Comparison of ENCODE assay signal across 18 cellular contexts in genomic region chr4:23297327-23297726, GRCh38.
DNase-seq lines count a peak whose midpoint lies in the region; ATAC-seq and TF ChIP-seq lines count a peak whose summit lies in the region.
"Had no signal": no experiment of that assay in that cellular context is flagged by ENCODE, and none has a peak within 500 bp of the region (broad histone marks: within the 10 kb centered on the region; RNA-seq: fewer than 3 reads in every experiment).

No MANE protein-coding gene starts in this region.

- H3K27me3 ChIP-seq in DND-41 (ENCODE audit: insufficient read depth, low read length, poor library complexity) (no peaks in the 10 kb centered on the region), WERI-Rb-1 (ENCODE audit: insufficient read depth, low read depth, severe bottlenecking) (no peaks in the 10 kb centered on the region)
- H3K27me3 ChIP-seq: BLaER1, SJSA1 had no signal

- no peaks in the 10 kb centered on the region for H3K36me3 ChIP-seq in DND-41 (ENCODE audit: insufficient read depth, low read length)
- no peaks in the 10 kb centered on the region for H3K36me3 ChIP-seq in WERI-Rb-1
- H3K36me3 ChIP-seq: BLaER1, SJSA1 had no signal

- intact Hi-C loops in posterior cingulate gyrus (cut with DNase I) = no loop called here

- H3K9ac ChIP-seq in DND-41 (ENCODE audit: low read depth, low read length) = no peak overlapping the region
- H3K9ac ChIP-seq: BLaER1 had no signal

- H3K4me2 ChIP-seq in DND-41 (ENCODE audit: insufficient read depth, low read length) = no peak overlapping the region
- H3K4me2 ChIP-seq: BLaER1, PC-9 had no signal

- no peak for ATAC-seq in DND-41 (ENCODE audit: insufficient read depth, low read depth)
- ATAC-seq: CD8-positive, alpha-beta T cell had no signal

- peak; percentile 4 for TF ChIP-seq CTCF in DND-41 (IDR thresholded peaks at IDR 0.05; ENCODE audit: borderline replicate concordance, extremely low read depth, low read length, poor library complexity, severe bottlenecking)
- TF ChIP-seq CTCF in LNCaP clone FGC (IDR thresholded peaks at IDR 0.05; ENCODE audit: control insufficient read depth, extremely low read depth, insufficient read depth) = 0 out of 2 replicates have a peak, but pooled peaks have one; percentile 16
- no peak for TF ChIP-seq CTCF in WERI-Rb-1 (IDR thresholded peaks at IDR 0.05; ENCODE audit: low read depth, low read length)

- H3K4me3 ChIP-seq in DND-41 (ENCODE audit: low read depth in 1 of 2, low read length in 2 of 2) = no peak overlapping the region
- H3K4me3 ChIP-seq in LNCaP clone FGC (ENCODE audit: low read depth, low read length) = no peak overlapping the region
- no peak overlapping the region for H3K4me3 ChIP-seq in WERI-Rb-1 (ENCODE audit: low read depth, low read length)
- H3K4me3 ChIP-seq: BLaER1, PC-9, SJSA1 had no signal

- peaks cover under 1% of the 10 kb centered on the region for H3K4me1 ChIP-seq in DND-41 (ENCODE audit: insufficient read depth, low read length)
- H3K4me1 ChIP-seq: BLaER1, SJSA1 had no signal

- DNase-seq in DND-41 (no peak), LNCaP clone FGC (ENCODE audit: low read depth) (no peak), WERI-Rb-1 (peak; percentile 7), iPS-NIHi11 (ENCODE audit: low spot score) (peak; percentile 6), T-helper 1 cell (no peak), posterior cingulate gyrus (no peak), activated gamma-delta T cell treated with Interleukin-2 at 50 U/mL for 16 hours (no peak)
- no peak for DNase-seq in activated CD4-positive, alpha-beta T cell treated with anti-CD3 and anti-CD28 coated beads, Interleukin-2, amount 50 U/mL, for 1 hour
- DNase-seq: Calu3; CD8-positive, alpha-beta T cell; GOT3; Kasumi-1; NCI-H1105 treated with DMSO at 0.1 percent for 48 hours; NCI-H1694; NCI-H2081 treated with DMSO at 0.1 percent for 48 hours; PC-9 had no signal

- H3K27ac ChIP-seq in DND-41 (ENCODE audit: low read length) (no peak overlapping the region), WERI-Rb-1 (no peak overlapping the region)
- H3K27ac ChIP-seq: BLaER1, PC-9, SJSA1 had no signal

- no peaks in the 10 kb centered on the region for H3K79me2 ChIP-seq in DND-41 (ENCODE audit: insufficient read depth, low read length)

- H2AFZ ChIP-seq in DND-41 (ENCODE audit: low read depth, low read length) = no peak overlapping the region
- H2AFZ ChIP-seq: PC-9 had no signal

- H3K9me3 ChIP-seq in DND-41 (ENCODE audit: insufficient read depth, low read length, severe bottlenecking) (no peaks in the 10 kb centered on the region), WERI-Rb-1 (ENCODE audit: severe bottlenecking) (no peaks in the 10 kb centered on the region)
- H3K9me3 ChIP-seq: BLaER1, SJSA1 had no signal

- H4K20me1 ChIP-seq in DND-41 (ENCODE audit: insufficient read depth, low read length) = no peaks in the 10 kb centered on the region
- H4K20me1 ChIP-seq: BLaER1 had no signal

Comparison
In these comparisons a context has a peak if more than half of its experiments do, and no peak if none do; other contexts are left out.
1. DNase-seq: peak in WERI-Rb-1 (single experiment) and iPS-NIHi11 (single experiment); none in DND-41 (single experiment), LNCaP clone FGC (single experiment), T-helper 1 cell (0 of 5), activated CD4-positive, alpha-beta T cell treated with anti-CD3 and anti-CD28 coated beads, Interleukin-2, amount 50 U/mL, for 1 hour (single experiment), posterior cingulate gyrus (0 of 10) and activated gamma-delta T cell treated with Interleukin-2 at 50 U/mL for 16 hours (single experiment).